19 cellular contexts compared by ENCODE assay signal in genomic region chr5:4098226-4098625, GRCh38.
DNase-seq lines count a peak whose midpoint lies in the region; ATAC-seq, FAIRE-seq and TF ChIP-seq lines count a peak whose summit lies in the region.
"Had no signal": no experiment of that assay in that cellular context is flagged by ENCODE, and none has a peak within 500 bp of the region (broad histone marks: within the 10 kb centered on the region; RNA-seq: fewer than 3 reads in every experiment).

No MANE protein-coding gene starts in this region.

- peak overlapping the region in 6 of 11 experiments; percentile 6 to 68 (median 48); a peak in 8 of 22 replicates for H3K27ac ChIP-seq in BLaER1 treated with 17β-estradiol and CSF1 and Interleukin-3, amounts not matched to agents 10 nM and 100 nM
- no peak overlapping the region for H3K27ac ChIP-seq in esophagus muscularis mucosa (replicated peaks in 1 of 4)
- H3K27ac ChIP-seq in A673 (ENCODE audit: low read depth, low read length, poor library complexity, severe bottlenecking), result no peak overlapping the region

- no peak overlapping the region for H3K9ac ChIP-seq in BLaER1 treated with 17β-estradiol and CSF1 and Interleukin-3, amounts not matched to agents 10 nM and 100 nM

- no peak overlapping the region for H3K4me3 ChIP-seq in BLaER1 treated with 17β-estradiol and CSF1 and Interleukin-3, amounts not matched to agents 10 nM and 100 nM
- H3K4me3 ChIP-seq in esophagus muscularis mucosa (no peak overlapping the region), A673 (ENCODE audit: low read depth, low read length, poor library complexity, severe bottlenecking) (no peak overlapping the region)

- H3K4me1 ChIP-seq in BLaER1 treated with 17β-estradiol and CSF1 and Interleukin-3, amounts not matched to agents 10 nM and 100 nM, result peaks cover 15 to 46% (median 36%) of the 10 kb centered on the region in 10 experiments
- H3K4me1 ChIP-seq in esophagus muscularis mucosa, result no peaks in the 10 kb centered on the region
- H3K4me1 ChIP-seq in A673 (ENCODE audit: insufficient read depth, low read length, poor library complexity, severe bottlenecking), result no peaks in the 10 kb centered on the region
- H3K4me1 ChIP-seq: BE2C had no signal

- H3K4me2 ChIP-seq in BLaER1 treated with 17β-estradiol and CSF1 and Interleukin-3, amounts not matched to agents 10 nM and 100 nM, result peak overlapping the region in 9 of 11 experiments; percentile 53 to 88 (median 74); a peak in 18 of 22 replicates

- no peak for DNase-seq in HTR-8/SVneo (ENCODE audit: insufficient read length, low spot score)
- peak; percentile 79 for DNase-seq in esophagus muscularis mucosa (ENCODE audit: extremely low spot score)
- no peak for DNase-seq in AG20443 (ENCODE audit: low spot score)
- DNase-seq in A673 (ENCODE audit: low spot score), result no peak
- no peak for DNase-seq in sciatic nerve (ENCODE audit: low spot score)
- DNase-seq: 8988T; BE2C; C1 segment of cervical spinal cord; CD4-positive, alpha-beta memory T cell; CD4-positive, CD25-positive, alpha-beta regulatory T cell; CD8-positive, alpha-beta memory T cell; COR-L47; DMS79 treated with DMSO at 0.1 percent for 48 hours; GF-D8 had no signal

- no peak for TF ChIP-seq EP300 in esophagus muscularis mucosa (IDR thresholded peaks at IDR 0.05)

- no TSS peak for BruUV-seq in A673 (replicated peaks; lab: Mats Ljungman, UMichigan)

- POLR2A ChIA-PET in A673 (lab: Charles Lee; ENCODE audit: low non-redundant PET), result no interaction called here

- FAIRE-seq in HTR-8/SVneo (lab: Jason Lieb, UNC), result peak; percentile 4
- FAIRE-seq: A204.1, G401.6, GM12891, GM19239 had no signal

- TF ChIP-seq CTCF in esophagus muscularis mucosa (IDR thresholded peaks at IDR 0.05), result no peak
- no peak for TF ChIP-seq CTCF in A673 (conservative IDR thresholded peaks at IDR 0.05; ENCODE audit: low read depth, low read length)

- no peaks in the 10 kb centered on the region for H3K9me3 ChIP-seq in BLaER1 treated with 17β-estradiol and CSF1 and Interleukin-3, amounts not matched to agents 10 nM and 100 nM (replicated peaks in 1 of 11)
- H3K9me3 ChIP-seq in esophagus muscularis mucosa (no peaks in the 10 kb centered on the region), A673 (ENCODE audit: low read depth, low read length, poor library complexity, severe bottlenecking) (peaks cover 20% of the 10 kb centered on the region)
- H3K9me3 ChIP-seq: BE2C had no signal

- TF ChIP-seq POLR2A in esophagus muscularis mucosa (IDR thresholded peaks at IDR 0.05; ENCODE audit: low read depth), result no peak

- H3K27me3 ChIP-seq in BLaER1 treated with 17β-estradiol and CSF1 and Interleukin-3, amounts not matched to agents 10 nM and 100 nM, result no peaks in the 10 kb centered on the region
- H3K27me3 ChIP-seq in esophagus muscularis mucosa (peaks cover 0 to 3% (median 0%) of the 10 kb centered on the region in 4 donors), A673 (replicated peaks; ENCODE audit: insufficient read depth, low read depth, low read length, poor library complexity) (no peaks in the 10 kb centered on the region)
- H3K27me3 ChIP-seq: BE2C had no signal

- H4K20me1 ChIP-seq in BLaER1 treated with 17β-estradiol and CSF1 and Interleukin-3, amounts not matched to agents 10 nM and 100 nM, result no peaks in the 10 kb centered on the region

- ATAC-seq in sciatic nerve, result no peak

- intact Hi-C loops in esophagus muscularis mucosa (cut with DNase I), result no loop called here
- intact Hi-C loops in A673 (cut with micrococcal nuclease; ENCODE audit: unreplicated experiment), result no loop called here
- intact Hi-C loops in sciatic nerve (cut with DNase I), result no loop called here

- H3K36me3 ChIP-seq in BLaER1 treated with 17β-estradiol and CSF1 and Interleukin-3, amounts not matched to agents 10 nM and 100 nM, result no peaks in the 10 kb centered on the region
- H3K36me3 ChIP-seq in esophagus muscularis mucosa (no peaks in the 10 kb centered on the region), A673 (ENCODE audit: insufficient read depth, low read length, poor library complexity, severe bottlenecking) (no peaks in the 10 kb centered on the region)
- H3K36me3 ChIP-seq: BE2C had no signal

- CTCF ChIA-PET in A673 (lab: Charles Lee), result no interaction called here

- WGBS in esophagus muscularis mucosa, result 91% methylated on average over 9 of the region's 9 CpGs

Comparison
In these comparisons a context has a peak if more than half of its experiments do, and no peak if none do; other contexts are left out.
1. H3K27ac ChIP-seq: peak in BLaER1 treated with 17β-estradiol and CSF1 and Interleukin-3, amounts not matched to agents 10 nM and 100 nM (6 of 11); none in esophagus muscularis mucosa (0 of 4) and A673 (single experiment).